20 cellular contexts compared by ENCODE assay signal in the genomic region with DNA sequence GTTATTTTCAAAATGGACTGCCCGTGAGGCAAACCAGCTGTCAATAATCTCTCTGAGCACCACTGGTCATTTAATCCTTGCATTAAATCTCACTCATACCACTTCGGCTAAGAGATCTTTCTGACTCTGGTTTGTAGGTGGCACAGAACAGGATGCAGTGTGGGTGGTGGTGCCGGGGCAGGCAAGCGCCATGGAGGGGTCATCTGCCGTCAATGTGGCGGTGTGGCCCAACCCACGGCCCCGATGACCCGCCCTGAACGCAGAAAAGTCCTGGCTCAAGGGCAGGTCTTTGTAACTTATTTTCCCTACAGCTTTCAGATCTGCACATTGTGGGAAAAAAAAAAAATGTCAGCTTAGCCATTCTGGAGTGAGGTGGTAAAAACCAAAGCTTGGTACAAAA.
"Had no signal": no experiment of that assay in that cellular context is flagged by ENCODE, and none has a peak within 500 bp of the region (broad histone marks: within the 10 kb centered on the region; RNA-seq: fewer than 3 reads in every experiment).

No MANE protein-coding gene starts in this region.

- H3K4me3 ChIP-seq: coronary artery, dorsolateral prefrontal cortex, esophagus squamous epithelium, gastrocnemius medialis, hepatocyte, left lung, lower lobe of right lung had no signal

- H3K4me1 Mint-ChIP-seq: memory B cell had no signal

- H3K4me3 Mint-ChIP-seq: memory B cell had no signal

- H3K27ac ChIP-seq: coronary artery, dorsolateral prefrontal cortex, esophagus squamous epithelium, gastrocnemius medialis, hepatocyte, left lung, lower lobe of right lung had no signal

- H3K9me3 ChIP-seq: esophagus squamous epithelium, gastrocnemius medialis, left lung, lower lobe of right lung had no signal

- H3K36me3 ChIP-seq: esophagus squamous epithelium, gastrocnemius medialis, left lung, lower lobe of right lung had no signal

- H3K9me3 Mint-ChIP-seq: memory B cell had no signal

- ATAC-seq: gastrocnemius medialis, left cardiac atrium, left lung, left ventricle myocardium superior, lower lobe of right lung had no signal

- H3K27me3 Mint-ChIP-seq: memory B cell had no signal

- H3K27me3 ChIP-seq: hepatocyte had no signal

- H3K4me1 ChIP-seq: gastrocnemius medialis, left lung, lower lobe of right lung had no signal

- H3K27ac Mint-ChIP-seq: memory B cell had no signal

- H3K36me3 Mint-ChIP-seq: memory B cell had no signal

- DNase-seq: dermis blood vessel endothelial cell; dorsolateral prefrontal cortex; effector CD4-positive, alpha-beta T cell; effector memory CD4-positive, alpha-beta T cell; esophagus squamous epithelium; foreskin fibroblast; foreskin melanocyte; gastrocnemius medialis; glutamatergic neuron; hypothalamus; left cardiac atrium; left lung; left ventricle myocardium superior; lower lobe of right lung; mammary epithelial cell; mesendoderm; midbrain had no signal
